In the genomic region with DNA sequence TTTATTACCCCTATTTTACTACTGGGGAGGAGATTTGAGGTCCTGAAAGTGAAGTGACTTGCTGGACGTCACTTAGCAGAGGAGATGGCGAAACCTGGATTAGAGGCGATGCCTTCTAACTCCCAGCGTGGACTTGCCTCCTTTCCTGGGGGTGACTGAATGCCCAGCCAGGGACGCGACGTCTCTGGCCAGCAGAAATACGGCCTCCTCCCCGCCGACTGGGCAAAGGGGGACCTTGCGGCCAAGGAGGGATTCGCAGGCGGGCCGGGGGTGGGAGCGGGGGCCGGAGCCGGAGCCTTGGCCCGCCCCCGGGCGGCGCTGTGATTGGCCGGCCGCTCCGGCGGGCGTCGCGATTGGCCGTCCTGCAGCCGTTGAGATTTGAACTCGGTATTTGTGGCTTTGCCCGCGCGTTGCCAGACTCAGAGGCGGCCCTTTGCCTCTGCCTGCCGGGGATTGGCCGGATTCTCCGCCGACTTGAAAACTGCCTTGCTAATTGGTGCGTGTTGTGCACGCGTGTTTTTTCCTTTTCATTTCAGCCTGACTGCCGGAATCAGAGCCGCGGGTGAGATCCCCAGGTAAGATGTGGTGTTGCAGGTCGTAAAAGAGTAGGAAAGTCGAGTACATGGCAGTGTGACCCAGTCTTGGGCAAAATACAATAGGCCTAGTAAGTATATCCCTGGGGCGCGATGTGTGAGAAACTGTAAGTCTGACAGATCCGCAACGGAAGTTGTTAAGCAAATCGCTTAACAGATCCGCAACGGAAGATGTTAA, we compare ENCODE assay signal across 8 cellular contexts. TPM values are rescaled to one million over a fixed set of nuclear protein-coding genes. Genes with fewer than 3 reads are reported as not detected.
DNase-seq lines count a peak whose midpoint lies in the region; ATAC-seq lines count a peak whose summit lies in the region.

Gene NCAPD2, plus strand, starts transcription at position 523 of the 771 bp plus-strand sequence. CDS start 997 bp downstream, outside the sequence.

- peaks cover 38% of the 10 kb centered on the region for H3K4me1 Mint-ChIP-seq in activated CD4-positive, alpha-beta T cell treated with anti-CD3 and anti-CD28 coated beads, Interleukin-2, amount 10 ng/mL, durations not matched to agents 7 days and 5 days

- peak within 1 kb of the TSS; percentile 97 for H3K27ac Mint-ChIP-seq in activated CD4-positive, alpha-beta T cell treated with anti-CD3 and anti-CD28 coated beads, Interleukin-2, amount 10 ng/mL, durations not matched to agents 7 days and 5 days

- peak within 1 kb of the TSS; percentile 86 to 98 (median 94) for H3K4me2 ChIP-seq in BLaER1 treated with 17β-estradiol and CSF1 and Interleukin-3, amounts not matched to agents 10 nM and 100 nM

- no peaks in the 10 kb centered on the region for H3K27me3 Mint-ChIP-seq in activated CD4-positive, alpha-beta T cell treated with anti-CD3 and anti-CD28 coated beads, Interleukin-2, amount 10 ng/mL, durations not matched to agents 7 days and 5 days

- DNase-seq in NCI-H526 treated with DMSO at 0.1 percent for 48 hours (lab: John Stamatoyannopoulos, UW) (peak; percentile 93), cortex of kidney (lab: John Stamatoyannopoulos, UW) (peak; percentile 33), left lobe of liver (ENCODE audit: low spot score) (peak; percentile 95)
- DNase-seq in activated CD4-positive, alpha-beta T cell treated with anti-CD3 and anti-CD28 coated beads, Interleukin-2, amount 10 ng/mL, durations not matched to agents 7 days and 5 days: peak; percentile 98
- DNase-seq in stimulated activated CD4-positive, alpha-beta T cell treated with anti-CD3 and anti-CD28 coated beads, Interleukin-2, amount 100 ng/mL, for 4 hours (ENCODE audit: low read depth): peak; percentile 91

- peak within 1 kb of the TSS; percentile 85 to 98 (median 91) for H3K9ac ChIP-seq in BLaER1 treated with 17β-estradiol and CSF1 and Interleukin-3, amounts not matched to agents 10 nM and 100 nM

- H4K20me1 ChIP-seq in BLaER1 treated with 17β-estradiol and CSF1 and Interleukin-3, amounts not matched to agents 10 nM and 100 nM: peaks cover 0 to 15% (median 0%) of the 10 kb centered on the region in 11 experiments; a peak in 2 of 22 replicates

- H3K36me3 Mint-ChIP-seq in activated CD4-positive, alpha-beta T cell treated with anti-CD3 and anti-CD28 coated beads, Interleukin-2, amount 10 ng/mL, durations not matched to agents 7 days and 5 days (ENCODE audit: low read depth): peaks cover 48% of the 10 kb centered on the region

- H3K4me1 ChIP-seq in BLaER1 treated with 17β-estradiol and CSF1 and Interleukin-3, amounts not matched to agents 10 nM and 100 nM: peaks cover 37 to 45% (median 42%) of the 10 kb centered on the region in 10 experiments

- ATAC-seq in GM19324 (IDR thresholded peaks at IDR 0.05; ENCODE audit: low FRiP score, unreplicated experiment): peak; percentile 94
- ATAC-seq in HG03469 (IDR thresholded peaks at IDR 0.05; ENCODE audit: unreplicated experiment): peak; percentile 55
- ATAC-seq in left lobe of liver: peak; percentile 94

- peak within 1 kb of the TSS; percentile 77 to 99 (median 95) for H3K27ac ChIP-seq in BLaER1 treated with 17β-estradiol and CSF1 and Interleukin-3, amounts not matched to agents 10 nM and 100 nM

- POLR2A ChIA-PET in activated CD4-positive, alpha-beta T cell treated with anti-CD3 and anti-CD28 coated beads, Interleukin-2, amount 10 ng/mL, durations not matched to agents 7 days and 5 days (lab: Charles Lee): interaction anchor here (0.7 to 1.8 kb wide), 4 partner anchors 23 to 68 kb away, joined by 3 to 12 read pairs (median 6); partner anchors contain the start of genes GAPDH and VAMP1

- no peaks in the 10 kb centered on the region for H3K9me3 Mint-ChIP-seq in activated CD4-positive, alpha-beta T cell treated with anti-CD3 and anti-CD28 coated beads, Interleukin-2, amount 10 ng/mL, durations not matched to agents 7 days and 5 days

- no peaks in the 10 kb centered on the region for H3K27me3 ChIP-seq in BLaER1 treated with 17β-estradiol and CSF1 and Interleukin-3, amounts not matched to agents 10 nM and 100 nM

- peak within 1 kb of the TSS; percentile 66 to 88 (median 74) for H3K4me3 ChIP-seq in BLaER1 treated with 17β-estradiol and CSF1 and Interleukin-3, amounts not matched to agents 10 nM and 100 nM

- H3K9me3 ChIP-seq in BLaER1 treated with 17β-estradiol and CSF1 and Interleukin-3, amounts not matched to agents 10 nM and 100 nM (replicated peaks in 1 of 11): no peaks in the 10 kb centered on the region

- peak within 1 kb of the TSS; percentile 89 for H3K4me3 Mint-ChIP-seq in activated CD4-positive, alpha-beta T cell treated with anti-CD3 and anti-CD28 coated beads, Interleukin-2, amount 10 ng/mL, durations not matched to agents 7 days and 5 days

- CTCF ChIA-PET in activated CD4-positive, alpha-beta T cell treated with anti-CD3 and anti-CD28 coated beads, Interleukin-2, amount 10 ng/mL, durations not matched to agents 7 days and 5 days (lab: Charles Lee): interaction anchor here (0.7 to 1.7 kb wide), 7 partner anchors 8 to 70 kb away, joined by 3 to 5 read pairs (median 3); no protein-coding TSS in a partner anchor

- H3K36me3 ChIP-seq in BLaER1 treated with 17β-estradiol and CSF1 and Interleukin-3, amounts not matched to agents 10 nM and 100 nM: peaks cover 22 to 60% (median 49%) of the 10 kb centered on the region in 11 experiments

RNA-seq across cellular contexts. Expression of gene NCAPD2, which starts in this region (rescaled TPM):
- 100 to 1,000 TPM; 191 to 202 TPM for total RNA-seq in activated CD4-positive, alpha-beta T cell treated with anti-CD3 and anti-CD28 coated beads, Interleukin-2, amount 10 ng/mL, durations not matched to agents 7 days and 5 days
- 9.0 TPM for total RNA-seq in left lobe of liver

Comparison
In these comparisons a context has a peak if more than half of its experiments do, and no peak if none do; other contexts are left out.
1. Peak in every context shown above with its lines: DNase-seq, ATAC-seq, H3K4me3 ChIP-seq and H3K27ac ChIP-seq.
2. RNA of gene NCAPD2 (total RNA-seq): 191 to 202 TPM in activated CD4-positive, alpha-beta T cell treated with anti-CD3 and anti-CD28 coated beads, Interleukin-2, amount 10 ng/mL, durations not matched to agents 7 days and 5 days; 9.0 TPM in left lobe of liver (single experiment); every median in the first group is over 10 times any median in the second.
3. DNase-seq: peak in every context shown above with its lines; median percentile 98 in activated CD4-positive, alpha-beta T cell treated with anti-CD3 and anti-CD28 coated beads, Interleukin-2, amount 10 ng/mL, durations not matched to agents 7 days and 5 days; 95 in left lobe of liver; 93 in NCI-H526 treated with DMSO at 0.1 percent for 48 hours; 91 in stimulated activated CD4-positive, alpha-beta T cell treated with anti-CD3 and anti-CD28 coated beads, Interleukin-2, amount 100 ng/mL, for 4 hours; 33 in cortex of kidney.